In the genomic region with DNA sequence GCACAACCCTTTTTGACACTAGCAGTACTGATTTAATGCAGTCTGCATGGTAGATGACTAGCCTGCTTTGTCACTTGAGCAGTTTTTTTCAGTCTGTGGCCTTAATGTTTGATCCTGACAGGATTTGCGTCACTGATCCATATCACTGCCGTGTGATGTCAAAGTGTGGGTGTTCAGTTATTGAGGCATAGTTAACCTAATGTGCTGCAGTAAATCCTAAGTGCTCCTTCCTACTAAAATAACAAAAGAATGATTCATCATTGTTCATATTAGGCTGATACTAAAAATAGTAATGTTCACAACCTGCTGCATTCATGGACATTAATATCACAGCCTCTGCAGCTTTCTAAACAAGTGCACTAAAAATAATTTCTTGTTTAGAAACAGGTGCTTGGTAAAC, we compare ENCODE assay signal across 8 cellular contexts.
DNase-seq lines count a peak whose midpoint lies in the region; ATAC-seq and TF ChIP-seq lines count a peak whose summit lies in the region.

No MANE protein-coding gene starts in this region.

- POLR2A ChIA-PET in RWPE1 (lab: Yijun Ruan, JAX; ENCODE audit: low non-redundant PET), result no interaction called here

- no peak overlapping the region for H3K27ac ChIP-seq in RWPE1

- TF ChIP-seq CTCF in RWPE1 (conservative IDR thresholded peaks at IDR 0.05; ENCODE audit: low read depth), result no peak
- TF ChIP-seq CTCF in fibroblast of pulmonary artery (IDR thresholded peaks at IDR 0.05; ENCODE audit: low read length, missing control alignments), result no peak

- ATAC-seq in HG03196 (IDR thresholded peaks at IDR 0.05; ENCODE audit: unreplicated experiment) (no peak), GM21737 (IDR thresholded peaks at IDR 0.05; ENCODE audit: unreplicated experiment) (no peak)

- peak; percentile 77 for DNase-seq in DMS53 treated with DMSO at 0.1 percent for 48 hours (lab: John Stamatoyannopoulos, UW; ENCODE audit: unreplicated experiment)
- peak; percentile 61 for DNase-seq in RWPE1 (ENCODE audit: low spot score)
- peak; percentile 98 for DNase-seq in fibroblast of pulmonary artery (ENCODE audit: low read depth)
- DNase-seq in putamen (ENCODE audit: low spot score), result peak; percentile 67
- DNase-seq in T1000 (lab: John Stamatoyannopoulos, UW), result no peak
- DNase-seq in inferior parietal cortex (ENCODE audit: extremely low spot score), result no peak

- CTCF ChIA-PET in RWPE1 (lab: Yijun Ruan, JAX), result interaction anchor here (0.6 kb wide), 1 partner anchor 19 kb away, joined by 4 read pairs; no protein-coding TSS in a partner anchor

- no peak overlapping the region for H3K4me3 ChIP-seq in fibroblast of pulmonary artery (replicated peaks; ENCODE audit: low read depth, low read length)

Comparison
In these comparisons a context has a peak if more than half of its experiments do, and no peak if none do; other contexts are left out.
1. DNase-seq: peak in DMS53 treated with DMSO at 0.1 percent for 48 hours (single experiment), RWPE1 (single experiment), fibroblast of pulmonary artery (single experiment) and putamen (single experiment); none in T1000 (single experiment) and inferior parietal cortex (single experiment).